1 cellular context compared by ENCODE assay signal in the genomic region with DNA sequence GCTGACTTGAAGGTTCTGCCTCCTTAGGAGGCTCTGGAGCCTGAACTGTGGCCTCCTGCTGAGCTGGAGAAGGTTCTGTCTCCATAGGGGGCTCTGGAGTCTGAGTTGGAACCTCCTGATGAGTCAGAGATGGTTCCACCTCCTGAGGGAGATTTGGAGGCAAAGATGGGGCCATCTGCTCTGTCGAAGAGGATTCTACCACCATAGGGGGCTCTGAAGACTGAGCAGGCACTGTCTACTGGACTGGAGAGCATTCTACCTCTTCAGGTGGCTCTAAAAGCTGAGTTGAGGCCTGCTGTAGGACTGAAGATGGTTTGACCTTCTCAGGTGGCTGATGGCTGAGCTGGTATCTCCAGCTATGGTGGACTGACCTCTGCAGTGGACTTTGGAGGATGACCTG.
TF ChIP-seq lines count a peak whose summit lies in the region.

No MANE protein-coding gene starts in this region.

TF ChIP-seq in K562, 482 proteins besides CTCF, POLR2A, EP300 and RAD21 (continued from another document):
- TF ChIP-seq, protein P1, sequence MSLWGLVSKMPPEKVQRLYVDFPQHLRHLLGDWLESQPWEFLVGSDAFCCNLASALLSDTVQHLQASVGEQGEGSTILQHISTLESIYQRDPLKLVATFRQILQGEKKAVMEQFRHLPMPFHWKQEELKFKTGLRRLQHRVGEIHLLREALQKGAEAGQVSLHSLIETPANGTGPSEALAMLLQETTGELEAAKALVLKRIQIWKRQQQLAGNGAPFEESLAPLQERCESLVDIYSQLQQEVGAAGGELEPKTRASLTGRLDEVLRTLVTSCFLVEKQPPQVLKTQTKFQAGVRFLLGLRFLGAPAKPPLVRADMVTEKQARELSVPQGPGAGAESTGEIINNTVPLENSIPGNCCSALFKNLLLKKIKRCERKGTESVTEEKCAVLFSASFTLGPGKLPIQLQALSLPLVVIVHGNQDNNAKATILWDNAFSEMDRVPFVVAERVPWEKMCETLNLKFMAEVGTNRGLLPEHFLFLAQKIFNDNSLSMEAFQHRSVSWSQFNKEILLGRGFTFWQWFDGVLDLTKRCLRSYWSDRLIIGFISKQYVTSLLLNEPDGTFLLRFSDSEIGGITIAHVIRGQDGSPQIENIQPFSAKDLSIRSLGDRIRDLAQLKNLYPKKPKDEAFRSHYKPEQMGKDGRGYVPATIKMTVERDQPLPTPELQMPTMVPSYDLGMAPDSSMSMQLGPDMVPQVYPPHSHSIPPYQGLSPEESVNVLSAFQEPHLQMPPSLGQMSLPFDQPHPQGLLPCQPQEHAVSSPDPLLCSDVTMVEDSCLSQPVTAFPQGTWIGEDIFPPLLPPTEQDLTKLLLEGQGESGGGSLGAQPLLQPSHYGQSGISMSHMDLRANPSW (CRISPR knock-in tag; IDR thresholded peaks at IDR 0.05): no peak
- no peak for TF ChIP-seq MCM2 (IDR thresholded peaks at IDR 0.05; ENCODE audit: low read depth)
- 0 out of 2 replicates have a peak, but pooled peaks have one; percentile 16 for TF ChIP-seq FOSL1 (tag; conservative IDR thresholded peaks at IDR 0.05)
- no peak for TF ChIP-seq ZBTB43 (CRISPR knock-in tag; IDR thresholded peaks at IDR 0.05)
